Comparison of ENCODE assay signal across 14 cellular contexts in genomic region chr15:27341780-27342343, GRCh38.
DNase-seq lines count a peak whose midpoint lies in the region; ATAC-seq and TF ChIP-seq lines count a peak whose summit lies in the region.
"Had no signal": no experiment of that assay in that cellular context is flagged by ENCODE, and none has a peak within 500 bp of the region (broad histone marks: within the 10 kb centered on the region; RNA-seq: fewer than 3 reads in every experiment).

No MANE protein-coding gene starts in this region.

- no peaks in the 10 kb centered on the region for H3F3A ChIP-seq in GM23248 (ENCODE audit: insufficient read depth)
- H3F3A ChIP-seq in neural cell (ENCODE audit: insufficient read depth, low read length, poor library complexity, severe bottlenecking), result no peaks in the 10 kb centered on the region

- intact Hi-C loops in adrenal gland (cut with DNase I), result no loop called here

- H3K9me3 ChIP-seq in GM23248 (ENCODE audit: low read depth) (no peaks in the 10 kb centered on the region), adrenal gland (replicated peaks in 1 of 3) (no peaks in the 10 kb centered on the region), neural cell (ENCODE audit: low read length) (no peaks in the 10 kb centered on the region)

- H3K4me2 ChIP-seq in GM23248 (ENCODE audit: unreplicated experiment) (no peak overlapping the region), neural cell (ENCODE audit: low read length) (no peak overlapping the region)
- H3K4me2 ChIP-seq: BLaER1 treated with 17β-estradiol and CSF1 and Interleukin-3, amounts not matched to agents 10 nM and 100 nM had no signal

- no peaks in the 10 kb centered on the region for H3K4me1 ChIP-seq in GM23248 (ENCODE audit: insufficient read depth)
- peaks cover 5 to 10% of the 10 kb centered on the region in 2 donors for H3K4me1 ChIP-seq in adrenal gland (replicated peaks in 1 of 2)
- H3K4me1 ChIP-seq: BLaER1 treated with 17β-estradiol and CSF1 and Interleukin-3, amounts not matched to agents 10 nM and 100 nM had no signal

- H3K9ac ChIP-seq in GM23248, result no peak overlapping the region
- no peak overlapping the region for H3K9ac ChIP-seq in neural cell (ENCODE audit: low read length)
- H3K9ac ChIP-seq: BLaER1 treated with 17β-estradiol and CSF1 and Interleukin-3, amounts not matched to agents 10 nM and 100 nM had no signal

- H2AFZ ChIP-seq in GM23248 (no peak overlapping the region), neural cell (ENCODE audit: low read depth, low read length) (no peak overlapping the region)

- TF ChIP-seq CTCF in adrenal gland (IDR thresholded peaks at IDR 0.05) (peak in 2 of 6 experiments; percentile 3 to 17), neural cell (IDR thresholded peaks at IDR 0.05; ENCODE audit: poor library complexity, severe bottlenecking) (peak; percentile 25)

- H3K79me2 ChIP-seq in GM23248 (ENCODE audit: insufficient read depth), result no peaks in the 10 kb centered on the region
- H3K79me2 ChIP-seq in neural cell (replicated peaks; ENCODE audit: insufficient read depth, low read length), result no peaks in the 10 kb centered on the region

- H3K27ac ChIP-seq in GM23248 (no peak overlapping the region), adrenal gland (peak overlapping the region in 1 of 5 donors; percentile 1), neural cell (ENCODE audit: low read length) (no peak overlapping the region)
- H3K27ac ChIP-seq: BLaER1 treated with 17β-estradiol and CSF1 and Interleukin-3, amounts not matched to agents 10 nM and 100 nM had no signal

- in situ Hi-C loops in GM23248 (cut with MboI), result no loop called here

- peak; percentile 64 for ATAC-seq in left lobe of liver

- TF ChIP-seq EP300 in neural cell (conservative IDR thresholded peaks at IDR 0.05; ENCODE audit: poor library complexity, severe bottlenecking), result peak; percentile 73

- DNase-seq in GM23248 (peak; percentile 7), adrenal gland (peak; percentile 79 to 93 (median 87)), left lobe of liver (ENCODE audit: low spot score) (no peak), HUDEP-2 (lab: John Stamatoyannopoulos, UW; ENCODE audit: unreplicated experiment in 76 of 76) (no peak), SK-N-DZ (ENCODE audit: low spot score) (no peak), GF-D8 (lab: John Stamatoyannopoulos, UW) (no peak)
- DNase-seq: 8988T; ACHN; Calu3; CD4-positive, CD25-positive, alpha-beta regulatory T cell; DMS 273 treated with DMSO at 0.1 percent for 48 hours; DMS79 had no signal

- no peaks in the 10 kb centered on the region for H3K36me3 ChIP-seq in GM23248 (ENCODE audit: low read depth)
- no peaks in the 10 kb centered on the region for H3K36me3 ChIP-seq in adrenal gland (replicated peaks in 1 of 2)
- H3K36me3 ChIP-seq in neural cell (ENCODE audit: insufficient read depth, low read length), result no peaks in the 10 kb centered on the region
- H3K36me3 ChIP-seq: BLaER1 treated with 17β-estradiol and CSF1 and Interleukin-3, amounts not matched to agents 10 nM and 100 nM had no signal

- no peak for TF ChIP-seq POLR2A in adrenal gland (IDR thresholded peaks at IDR 0.05)

- H3K4me3 ChIP-seq in GM23248 (no peak overlapping the region), adrenal gland (no peak overlapping the region), neural cell (ENCODE audit: low read length) (no peak overlapping the region)
- H3K4me3 ChIP-seq: BLaER1 treated with 17β-estradiol and CSF1 and Interleukin-3, amounts not matched to agents 10 nM and 100 nM had no signal

- H3K27me3 ChIP-seq in GM23248 (replicated peaks; ENCODE audit: insufficient read depth), result no peaks in the 10 kb centered on the region
- H3K27me3 ChIP-seq in adrenal gland, result no peaks in the 10 kb centered on the region
- H3K27me3 ChIP-seq in neural cell (ENCODE audit: insufficient read depth, low read depth, low read length), result no peaks in the 10 kb centered on the region
- H3K27me3 ChIP-seq: BLaER1 treated with 17β-estradiol and CSF1 and Interleukin-3, amounts not matched to agents 10 nM and 100 nM had no signal

- H4K20me1 ChIP-seq in GM23248 (ENCODE audit: insufficient read depth), result no peaks in the 10 kb centered on the region
- H4K20me1 ChIP-seq in neural cell (ENCODE audit: insufficient read depth), result no peaks in the 10 kb centered on the region
- H4K20me1 ChIP-seq: BLaER1 treated with 17β-estradiol and CSF1 and Interleukin-3, amounts not matched to agents 10 nM and 100 nM had no signal

- TF ChIP-seq RAD21 in neural cell (conservative IDR thresholded peaks at IDR 0.05), result no peak

- no peaks in the 10 kb centered on the region for H3K9me2 ChIP-seq in GM23248 (ENCODE audit: insufficient read depth)
- no peaks in the 10 kb centered on the region for H3K9me2 ChIP-seq in neural cell (ENCODE audit: insufficient read depth, low read length)

- 27 to 30% methylated on average over 7 of the region's 7 CpGs for WGBS in GM23248 (ENCODE audit: low coverage in 1 of 2, low lambda C conversion rate in 2 of 2, missing lambda C conversion rate in 2 of 2), 2 experiments
- WGBS in adrenal gland, 4 donors, result 11 to 32% (median 23%) methylated on average over 4 to 7 of the region's 7 CpGs

TF ChIP-seq in neural cell, 6 proteins besides CTCF, POLR2A, EP300 and RAD21:
- no peak for TF ChIP-seq TAF1 (IDR thresholded peaks at IDR 0.05; ENCODE audit: low read depth)
- peak; percentile 48 for TF ChIP-seq POLR2AphosphoS5 (IDR thresholded peaks at IDR 0.05)
- TF ChIP-seq SMC3 (conservative IDR thresholded peaks at IDR 0.05; ENCODE audit: poor library complexity), result no peak
- peak; percentile 74 for TF ChIP-seq REST (IDR thresholded peaks at IDR 0.05; ENCODE audit: borderline replicate concordance)
- TF ChIP-seq EZH2 (IDR thresholded peaks at IDR 0.05; ENCODE audit: borderline replicate concordance, insufficient read depth, low read length, poor library complexity, severe bottlenecking), result no peak
- TF ChIP-seq MXI1 (conservative IDR thresholded peaks at IDR 0.05; ENCODE audit: poor library complexity, severe bottlenecking), result no peak

Comparison
In these comparisons a context has a peak if more than half of its experiments do, and no peak if none do; other contexts are left out.
1. DNase-seq: peak in GM23248 (single experiment) and adrenal gland (7 of 7); none in left lobe of liver (single experiment), HUDEP-2 (0 of 76), SK-N-DZ (single experiment) and GF-D8 (single experiment).